8 cellular contexts compared by ENCODE assay signal in the genomic region with DNA sequence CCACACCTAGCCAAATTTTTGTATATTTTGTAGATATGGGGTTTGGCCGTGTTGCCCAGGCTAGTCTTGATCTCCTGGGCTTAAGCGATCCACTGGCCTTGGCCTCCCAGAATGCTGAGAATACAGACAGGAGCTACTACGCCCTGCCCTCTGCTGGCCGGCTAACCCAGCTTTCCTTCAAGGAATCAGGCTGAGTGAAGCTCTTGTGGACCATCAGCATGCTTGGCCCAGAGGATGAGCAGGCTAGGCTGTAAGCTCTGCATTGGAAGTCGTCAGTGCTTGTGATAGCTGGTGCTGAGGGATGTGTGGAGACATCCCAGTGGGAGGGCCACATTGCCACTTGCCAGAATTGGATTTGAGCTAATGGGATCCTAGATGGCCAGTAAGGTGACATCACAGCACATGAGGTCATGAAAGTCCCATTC.
DNase-seq lines count a peak whose midpoint lies in the region; ATAC-seq, FAIRE-seq and TF ChIP-seq lines count a peak whose summit lies in the region.

No MANE protein-coding gene starts in this region.

- H3K4ac ChIP-seq in trophoblast cell (ENCODE audit: low read depth, low read length) = no peak overlapping the region

- intact Hi-C loops in CD4-positive, alpha-beta memory T cell (cut with micrococcal nuclease) = loop anchor here (5.0 kb wide), 2 partner anchors 134 to 151 kb away; no protein-coding TSS in a partner anchor

- no peak for ATAC-seq in HG02571 (IDR thresholded peaks at IDR 0.05; ENCODE audit: unreplicated experiment)

- H2BK12ac ChIP-seq in trophoblast cell (ENCODE audit: low read length) = no peak overlapping the region

- no peaks in the 10 kb centered on the region for H3K9me3 ChIP-seq in CD4-positive, alpha-beta memory T cell (ENCODE audit: control insufficient read depth in 1 of 2, low read length in 2 of 2)
- H3K9me3 ChIP-seq in trophoblast cell (ENCODE audit: insufficient read depth, low read depth, low read length) = no peaks in the 10 kb centered on the region

- peaks cover 45 to 73% of the 10 kb centered on the region in 2 donors for H3K36me3 Mint-ChIP-seq in CD4-positive, alpha-beta memory T cell

- H3K36me3 ChIP-seq in CD4-positive, alpha-beta memory T cell (ENCODE audit: insufficient read depth, low read length) = peaks cover 58% of the 10 kb centered on the region
- H3K36me3 ChIP-seq in trophoblast cell (ENCODE audit: control insufficient read depth in 1 of 2, insufficient read depth in 2 of 2, low read length in 2 of 2) = peaks cover 64 to 65% of the 10 kb centered on the region in 2 experiments

- peaks cover 67 to 95% (median 83%) of the 10 kb centered on the region in 4 donors for H3K4me1 Mint-ChIP-seq in CD4-positive, alpha-beta memory T cell

- no peak for FAIRE-seq in GM12891 (lab: Jason Lieb, UNC)

- H4K8ac ChIP-seq in trophoblast cell (ENCODE audit: low read depth, low read length) = no peak overlapping the region

- POLR2A ChIA-PET in CD4-positive, alpha-beta memory T cell (lab: Charles Lee; ENCODE audit: partially characterized antibody) = interaction anchor here (1.1 to 13.9 kb wide), 11 partner anchors 13 to 174 kb away, joined by 3 to 650 read pairs (median 14); a partner anchor contains a TSS

- H3K27me3 Mint-ChIP-seq in CD4-positive, alpha-beta memory T cell = no peaks in the 10 kb centered on the region

- H3K9me3 Mint-ChIP-seq in CD4-positive, alpha-beta memory T cell = no peaks in the 10 kb centered on the region

- H3K27me3 ChIP-seq in CD4-positive, alpha-beta memory T cell (ENCODE audit: insufficient read depth, low read length) = no peaks in the 10 kb centered on the region
- H3K27me3 ChIP-seq in trophoblast cell (ENCODE audit: insufficient read depth, low read length) = no peaks in the 10 kb centered on the region

- H4K91ac ChIP-seq in trophoblast cell (ENCODE audit: low read depth, low read length) = peak overlapping the region; percentile 22

- CTCF ChIA-PET in CD4-positive, alpha-beta memory T cell (lab: Charles Lee; ENCODE audit: partially characterized antibody) = interaction anchor here (0.9 to 14.7 kb wide), 10 partner anchors 12 to 150 kb away, joined by 4 to 374 read pairs (median 9); a partner anchor contains a TSS

- H2AK5ac ChIP-seq in trophoblast cell (ENCODE audit: low read length) = no peak overlapping the region

- H3K27ac Mint-ChIP-seq in CD4-positive, alpha-beta memory T cell = peak overlapping the region; percentile 85 to 99 (median 99)

- no peak for DNase-seq in CD4-positive, alpha-beta memory T cell
- DNase-seq in NCI-H226 = peak; percentile 13
- DNase-seq in epithelial cell of prostate (ENCODE audit: low read depth, low spot score) = no peak
- peak; percentile 55 to 65 for DNase-seq in trophoblast cell
- no peak for DNase-seq in GM12891 (ENCODE audit: insufficient read length, low spot score)
- no peak for DNase-seq in NCI-H1092 (lab: John Stamatoyannopoulos, UW)
- DNase-seq in activated effector memory CD4-positive, alpha-beta T cell treated with Interleukin-2 at 50 U/mL for 16 hours = no peak

- peak overlapping the region; percentile 60 to 95 (median 87) for H3K4me3 Mint-ChIP-seq in CD4-positive, alpha-beta memory T cell

- H3K18ac ChIP-seq in trophoblast cell (ENCODE audit: low read length) = no peak overlapping the region

- no CpG with 5 or more reads among the region's 5 CpGs for WGBS in trophoblast cell (ENCODE audit: extremely low coverage, insufficient coverage, insufficient read length)

- no peak overlapping the region for H3K23ac ChIP-seq in trophoblast cell (ENCODE audit: low read length)

- no peak overlapping the region for H3K4me2 ChIP-seq in trophoblast cell (ENCODE audit: low read length)

- peaks cover 96% of the 10 kb centered on the region for H3K4me1 ChIP-seq in CD4-positive, alpha-beta memory T cell (ENCODE audit: insufficient read depth, low read length)
- H3K4me1 ChIP-seq in trophoblast cell (ENCODE audit: control insufficient read depth in 1 of 2, insufficient read depth in 2 of 2, low read length in 2 of 2) = peaks cover 33 to 41% of the 10 kb centered on the region in 2 experiments

- peaks cover 3% of the 10 kb centered on the region for H3K79me2 ChIP-seq in trophoblast cell (ENCODE audit: control insufficient read depth, insufficient read depth, low read length, poor library complexity)

- H2BK120ac ChIP-seq in trophoblast cell (ENCODE audit: insufficient read depth, low read length, poor library complexity) = no peak overlapping the region

- H4K12ac ChIP-seq in trophoblast cell (ENCODE audit: low read depth, low read length) = no peak overlapping the region

- no peak overlapping the region for H3K27ac ChIP-seq in CD4-positive, alpha-beta memory T cell (ENCODE audit: low read depth, low read length)
- H3K27ac ChIP-seq in epithelial cell of prostate = peak overlapping the region; percentile 91
- peak overlapping the region; percentile 34 for H3K27ac ChIP-seq in trophoblast cell (ENCODE audit: low read depth, low read length)

- H3K14ac ChIP-seq in trophoblast cell (ENCODE audit: low read length) = no peak overlapping the region

- H3K9ac ChIP-seq in trophoblast cell (ENCODE audit: low read length) = no peak overlapping the region

- H2AFZ ChIP-seq in trophoblast cell (ENCODE audit: insufficient read depth, low read length, poor library complexity) = no peak overlapping the region

- H3K4me3 ChIP-seq in CD4-positive, alpha-beta memory T cell (ENCODE audit: low read length in 2 of 2) = peak overlapping the region in 1 of 2 donors; percentile 47
- H3K4me3 ChIP-seq in trophoblast cell (ENCODE audit: low read depth, low read length) = no peak overlapping the region

- H2BK5ac ChIP-seq in trophoblast cell (ENCODE audit: low read depth, low read length, poor library complexity) = peak overlapping the region; percentile 35

- TF ChIP-seq POLR2A in GM12891 (IDR thresholded peaks at IDR 0.05; ENCODE audit: low read depth, low read length) = no peak

- H3K79me1 ChIP-seq in trophoblast cell (ENCODE audit: low read length) = peaks cover 21% of the 10 kb centered on the region

TF ChIP-seq in GM12891, 5 proteins besides CTCF, POLR2A, EP300 and RAD21:
- TF ChIP-seq SPI1 (IDR thresholded peaks at IDR 0.05; ENCODE audit: low read depth, low read length) = no peak

Comparison
In these comparisons a context has a peak if more than half of its experiments do, and no peak if none do; other contexts are left out.
1. DNase-seq: peak in NCI-H226 (single experiment) and trophoblast cell (2 of 2); none in CD4-positive, alpha-beta memory T cell (0 of 5), epithelial cell of prostate (single experiment), GM12891 (single experiment), NCI-H1092 (single experiment) and activated effector memory CD4-positive, alpha-beta T cell treated with Interleukin-2 at 50 U/mL for 16 hours (single experiment).